Comparison of ENCODE assay signal across 21 cellular contexts in genomic region chr13:70896136-70896535, GRCh38.
"Had no signal": no experiment of that assay in that cellular context is flagged by ENCODE, and none has a peak within 500 bp of the region (broad histone marks: within the 10 kb centered on the region; RNA-seq: fewer than 3 reads in every experiment).

No MANE protein-coding gene starts in this region.

- ATAC-seq: activated CD8-positive, alpha-beta T cell treated with anti-CD3 and anti-CD28 coated beads for 36 hours; activated T-helper 17 cell treated with anti-CD3 and anti-CD28 coated beads, Interleukin-2, amount 50 U/mL, for 72 hours; lower lobe of right lung; natural killer cell treated with Interleukin-12 subunit alpha and Interleukin-12 subunit beta and Interleukin-15 and Interleukin-18, amount 100 ng/mL, for 72 hours; pancreas; right lobe of liver; stimulated activated naive CD8-positive, alpha-beta T cell treated with anti-CD3 and anti-CD28 coated beads, Interleukin-15, amount 100 ng/mL, for 72 hours had no signal

- DNase-seq: activated B cell treated with CpG ODN at 0.5 μM for 24 hours; activated CD4-positive, alpha-beta T cell treated with anti-CD3 and anti-CD28 coated beads for 4 hours; activated CD8-positive, alpha-beta T cell treated with anti-CD3 and anti-CD28 coated beads for 36 hours; activated naive CD4-positive, alpha-beta T cell treated with anti-CD3 and anti-CD28 coated beads, Interleukin-2, amount 10 ng/mL, durations not matched to agents 7 days and 5 days; activated T-cell treated with anti-CD3 and anti-CD28 coated beads, Interleukin-2, amount 50 U/mL, for 1 hour; aorta; brain microvascular endothelial cell; central memory CD4-positive, alpha-beta T cell; foreskin melanocyte; hypothalamus; lower lobe of right lung; pancreas; right lobe of liver; small intestine; stimulated activated CD4-positive, alpha-beta T cell treated with anti-CD3 and anti-CD28 coated beads, Interleukin-4, amount 100 ng/mL, for 1 hour; stimulated activated naive CD8-positive, alpha-beta T cell treated with anti-CD3 and anti-CD28 coated beads, Interleukin-15, amount 100 ng/mL, for 72 hours; transverse colon; uterus had no signal

- H3K4me3 ChIP-seq: lower lobe of right lung, pancreas, right lobe of liver, suprapubic skin, transverse colon, uterus had no signal
